Comparison of ENCODE assay signal across 26 cellular contexts in the genomic region with DNA sequence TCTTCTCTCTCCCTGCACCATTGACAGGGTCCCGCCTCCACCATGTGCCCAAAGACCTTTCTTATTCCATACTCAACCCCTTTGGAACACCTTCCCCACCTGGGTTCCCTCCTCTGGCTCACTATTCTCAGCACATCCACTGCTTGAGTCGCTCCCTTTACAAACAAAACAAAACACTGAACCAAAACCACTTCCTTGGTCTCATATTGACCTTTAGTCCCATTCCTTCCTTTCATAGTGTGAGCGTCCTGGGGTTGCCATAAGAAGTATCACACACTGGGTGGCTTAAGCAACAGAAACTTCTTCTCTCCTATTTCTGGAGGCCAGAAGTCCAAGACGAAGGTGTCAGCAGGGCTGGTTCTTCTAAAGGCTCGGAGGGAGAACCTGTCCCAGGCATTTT.
"Had no signal": no experiment of that assay in that cellular context is flagged by ENCODE, and none has a peak within 500 bp of the region (broad histone marks: within the 10 kb centered on the region; RNA-seq: fewer than 3 reads in every experiment).

No MANE protein-coding gene starts in this region.

- DNase-seq: activated CD4-positive, CD25-positive, alpha-beta regulatory T cell; activated CD8-positive, alpha-beta T cell treated with anti-CD3 and anti-CD28 coated beads for 36 hours; activated effector memory CD4-positive, alpha-beta T cell treated with Interleukin-2 at 50 U/mL for 16 hours; activated naive CD4-positive, alpha-beta T cell; activated T-cell treated with anti-CD3 and anti-CD28 coated beads, Interleukin-2, amount 50 U/mL, for 24 hours; aorta; caudate nucleus; MG63; NCI-H1105 treated with DMSO at 0.1 percent for 48 hours; NCI-H1436 treated with DMSO at 0.1 percent for 48 hours; NCI-H187; NCI-H2081 treated with DMSO at 0.1 percent for 48 hours; NCI-H226; NCI-H526 treated with DMSO at 0.1 percent for 48 hours; NCI-H82; NK-92 treated with Interleukin-12 subunit alpha and Interleukin-12 subunit beta, amount 100 ng/mL, for 24 hours; OCI-M1; SHP77; T-helper 17 cell; T1000 had no signal

- H3K27me3 Mint-ChIP-seq: activated naive CD4-positive, alpha-beta T cell treated with anti-CD3 and anti-CD28 coated beads, Interleukin-2, amount 50 U/mL, for 24 hours had no signal

- H3K27ac ChIP-seq: breast epithelium, KMS-11, VCaP had no signal

- H3K9me3 Mint-ChIP-seq: activated CD8-positive, alpha-beta T cell treated with anti-CD3 and anti-CD28 coated beads for 36 hours; activated naive CD4-positive, alpha-beta T cell treated with anti-CD3 and anti-CD28 coated beads, Interleukin-2, amount 50 U/mL, for 24 hours; activated T-cell treated with anti-CD3 and anti-CD28 coated beads, Interleukin-2, amount 50 U/mL, for 24 hours had no signal

- H3K4me3 ChIP-seq: breast epithelium, MG63 had no signal

- H3K36me3 Mint-ChIP-seq: activated naive CD4-positive, alpha-beta T cell treated with anti-CD3 and anti-CD28 coated beads, Interleukin-2, amount 50 U/mL, for 24 hours had no signal

- H3K4me1 ChIP-seq: breast epithelium had no signal

- H3K4me3 Mint-ChIP-seq: activated CD8-positive, alpha-beta T cell treated with anti-CD3 and anti-CD28 coated beads for 36 hours; activated naive CD4-positive, alpha-beta T cell treated with anti-CD3 and anti-CD28 coated beads, Interleukin-2, amount 50 U/mL, for 24 hours; activated T-cell treated with anti-CD3 and anti-CD28 coated beads, Interleukin-2, amount 50 U/mL, for 24 hours; activated T-helper 1 cell treated with anti-CD3 and anti-CD28 coated beads, Interleukin-12 subunit alpha, Interleukin-12 subunit beta, Interleukin-2, Interleukin-4 antibody, amounts not matched to agents 30 ng/mL and 10 ng/mL and 1 ng/mL, durations not matched to agents 14 hours and 24 hours and 36 hours; T-helper 17 cell had no signal

- H3K27ac Mint-ChIP-seq: activated CD8-positive, alpha-beta T cell treated with anti-CD3 and anti-CD28 coated beads for 36 hours; activated naive CD4-positive, alpha-beta T cell treated with anti-CD3 and anti-CD28 coated beads, Interleukin-2, amount 50 U/mL, for 24 hours; activated T-cell treated with anti-CD3 and anti-CD28 coated beads, Interleukin-2, amount 50 U/mL, for 24 hours; activated T-helper 1 cell treated with anti-CD3 and anti-CD28 coated beads, Interleukin-12 subunit alpha, Interleukin-12 subunit beta, Interleukin-2, Interleukin-4 antibody, amounts not matched to agents 30 ng/mL and 10 ng/mL and 1 ng/mL, durations not matched to agents 14 hours and 24 hours and 36 hours; T-helper 17 cell had no signal

- FAIRE-seq: RCC 7860 had no signal

- H3K36me3 ChIP-seq: breast epithelium, MG63 had no signal

- H3K9me3 ChIP-seq: breast epithelium, MG63 had no signal

- ATAC-seq: activated CD8-positive, alpha-beta T cell treated with anti-CD3 and anti-CD28 coated beads for 36 hours; T-helper 17 cell had no signal
